ENCODE assay signal across 24 cellular contexts in the genomic region with DNA sequence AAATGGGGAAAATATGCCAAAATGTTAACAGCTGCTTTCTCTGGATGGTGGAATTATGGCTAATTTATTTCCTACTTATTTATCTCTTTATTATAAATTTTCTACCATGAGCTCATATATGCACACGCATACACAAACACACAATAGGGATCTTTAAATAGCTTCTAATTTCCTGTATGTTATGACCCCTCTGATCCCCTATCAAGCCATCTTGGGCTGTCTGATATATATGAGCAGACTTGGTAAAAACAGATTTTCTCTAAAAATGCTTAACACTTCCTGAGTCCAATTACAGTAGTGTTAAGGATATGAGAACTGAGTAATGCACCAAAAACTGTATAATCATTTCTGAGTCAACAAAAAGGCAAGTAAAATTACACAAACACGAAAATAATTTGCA. TPM values are rescaled to one million over a fixed set of nuclear protein-coding genes. Genes with fewer than 3 reads are reported as not detected.
"Had no signal": no experiment of that assay in that cellular context is flagged by ENCODE, and none has a peak within 500 bp of the region (broad histone marks: within the 10 kb centered on the region; RNA-seq: fewer than 3 reads in every experiment).

No MANE protein-coding gene starts in this region.

- ATAC-seq: activated CD8-positive, alpha-beta T cell treated with anti-CD3 and anti-CD28 coated beads, Interleukin-2, amount 10 ng/mL, durations not matched to agents 7 days and 5 days; WTC11 had no signal

- H3K27ac ChIP-seq: Peyer's patch, RWPE1 had no signal

- H3K9me3 Mint-ChIP-seq: activated naive CD4-positive, alpha-beta T cell treated with anti-CD3 and anti-CD28 coated beads, Interleukin-2, amount 50 U/mL, for 72 hours; T-helper 1 cell treated with Interleukin-12 subunit alpha and Interleukin-12 subunit beta and Interleukin-4 antibody, amounts not matched to agents 30 μg/mL and 1 μg/mL, for 36 hours; WTC11 had no signal

- H3K36me3 Mint-ChIP-seq: WTC11 had no signal

- H3K4me3 ChIP-seq: MG63, Peyer's patch had no signal

- H3K4me3 Mint-ChIP-seq: activated CD8-positive, alpha-beta T cell treated with anti-CD3 and anti-CD28 coated beads, Interleukin-2, amount 10 ng/mL, durations not matched to agents 7 days and 5 days; T-helper 1 cell treated with Interleukin-12 subunit alpha and Interleukin-12 subunit beta and Interleukin-4 antibody, amounts not matched to agents 30 μg/mL and 1 μg/mL, for 36 hours; WTC11 had no signal

- H3K27me3 ChIP-seq: MG63, Peyer's patch had no signal

- H3K27ac Mint-ChIP-seq: activated CD8-positive, alpha-beta T cell treated with anti-CD3 and anti-CD28 coated beads, Interleukin-2, amount 10 ng/mL, durations not matched to agents 7 days and 5 days; activated naive CD4-positive, alpha-beta T cell treated with anti-CD3 and anti-CD28 coated beads, Interleukin-2, amount 50 U/mL, for 72 hours; T-helper 1 cell treated with Interleukin-12 subunit alpha and Interleukin-12 subunit beta and Interleukin-4 antibody, amounts not matched to agents 30 μg/mL and 1 μg/mL, for 36 hours; WTC11 had no signal

- H3K36me3 ChIP-seq: MG63 had no signal

- H3K9me3 ChIP-seq: MG63, Peyer's patch had no signal

- DNase-seq: activated CD4-positive, alpha-beta T cell treated with anti-CD3 and anti-CD28 coated beads for 48 hours; activated CD4-positive, alpha-beta T cell treated with anti-CD3 and anti-CD28 coated beads, Interleukin-2, amount 50 U/mL, for 4 hours; activated CD4-positive, CD25-positive, alpha-beta regulatory T cell treated with anti-CD3 and anti-CD28 coated beads, Interleukin-2, amount 50 U/mL, for 72 hours; activated CD8-positive, alpha-beta memory T cell treated with anti-CD3 and anti-CD28 coated beads, Interleukin-2, amount 50 U/mL, for 48 hours; activated CD8-positive, alpha-beta T cell treated with anti-CD3 and anti-CD28 coated beads, Interleukin-2, amount 10 ng/mL, durations not matched to agents 7 days and 5 days; activated T-cell treated with anti-CD3 and anti-CD28 coated beads, Interleukin-2, amount 50 U/mL, for 1 hour; amygdala; MG63; MV-4-11; NCI-H1092 treated with DMSO at 0.1 percent for 48 hours; NCI-H1417 treated with DMSO at 0.1 percent for 48 hours; NCI-H1694; NCI-H2029; NCI-H2107; NCI-H2171 treated with DMSO at 0.1 percent for 48 hours; NCI-H226; NCI-H510A; Peyer's patch; SHP77; T-helper 9 cell had no signal

RNA-seq across cellular contexts. Expression of a gene that starts 52.0 kb away (rescaled TPM):
- total RNA-seq: activated CD8-positive, alpha-beta T cell treated with anti-CD3 and anti-CD28 coated beads, Interleukin-2, amount 10 ng/mL, durations not matched to agents 7 days and 5 days; activated naive CD4-positive, alpha-beta T cell treated with anti-CD3 and anti-CD28 coated beads, Interleukin-2, amount 50 U/mL, for 72 hours; Peyer's patch; WTC11 had no signal
